Comparison of ENCODE assay signal across 9 cellular contexts in the genomic region with DNA sequence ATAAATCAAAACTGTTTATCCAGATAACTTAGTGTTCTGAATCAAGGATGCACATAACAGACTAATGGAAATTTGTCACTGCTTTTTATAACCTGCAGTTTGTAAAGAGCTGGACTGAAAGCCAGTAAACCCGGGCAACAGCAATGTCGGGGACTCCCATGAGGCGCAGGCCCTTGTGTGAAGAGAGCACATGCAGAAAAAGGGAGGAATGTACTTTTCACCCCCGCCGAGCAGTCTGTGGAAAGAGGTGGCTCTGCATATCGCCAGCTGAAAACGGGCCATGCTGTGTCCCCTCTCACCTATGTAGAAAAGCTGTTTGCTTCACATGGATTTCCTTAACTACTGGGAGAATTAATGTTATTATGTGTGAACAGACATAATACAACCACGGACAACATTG.
"Had no signal": no experiment of that assay in that cellular context is flagged by ENCODE, and none has a peak within 500 bp of the region (broad histone marks: within the 10 kb centered on the region; RNA-seq: fewer than 3 reads in every experiment).

No MANE protein-coding gene starts in this region.

- H3K4me1 ChIP-seq: HAP-1 had no signal

- H3K36me3 ChIP-seq: HAP-1 had no signal

- H3K9ac ChIP-seq: GM23248 had no signal

- DNase-seq: GM23248, H7, HFFc6, KBM-7 had no signal

- H3K27ac Mint-ChIP-seq: HFFc6, IgD-negative memory B cell had no signal

- H3K4me3 Mint-ChIP-seq: HFFc6, IgD-negative memory B cell had no signal

- H2AFZ ChIP-seq: GM23248 had no signal

- H3K4me3 ChIP-seq: GM23248, HAP-1 had no signal

- H3K4me1 Mint-ChIP-seq: IgD-negative memory B cell had no signal

- H3K36me3 Mint-ChIP-seq: IgD-negative memory B cell had no signal

- ATAC-seq: HCT116, HepG2 had no signal

- H3K27ac ChIP-seq: GM23248, HL-60 had no signal

- H3K9me3 ChIP-seq: HAP-1 had no signal

- H3K27me3 Mint-ChIP-seq: IgD-negative memory B cell had no signal

- H3K9me3 Mint-ChIP-seq: IgD-negative memory B cell had no signal

- FAIRE-seq: HepG2 had no signal
